Comparison of ENCODE assay signal across 9 cellular contexts in the genomic region with DNA sequence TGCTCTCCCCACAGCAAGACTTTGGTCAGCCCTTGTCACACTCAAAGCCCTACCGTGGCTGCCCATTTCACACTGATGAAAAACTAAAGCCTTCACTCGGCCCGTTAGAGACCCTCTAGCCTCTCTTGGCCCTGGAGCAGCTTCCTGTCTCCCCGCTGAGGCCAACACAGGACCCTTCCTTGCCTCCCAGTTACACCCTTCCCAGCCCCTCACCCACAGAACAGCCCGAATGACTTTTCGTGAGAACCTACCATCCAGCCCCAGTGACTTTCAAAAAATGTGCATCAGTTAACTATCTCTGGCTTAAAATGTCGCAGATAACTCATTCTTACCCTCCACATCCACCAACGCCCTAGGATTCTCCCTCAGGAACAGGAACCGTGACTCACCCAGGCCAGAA. TPM values are rescaled to one million over a fixed set of nuclear protein-coding genes. Genes with fewer than 3 reads are reported as not detected.
A peak's percentile ranks its signal among the peaks of the same experiment; 100 is the strongest.
DNase-seq lines count a peak whose midpoint lies in the region; ATAC-seq, FAIRE-seq and TF ChIP-seq lines count a peak whose summit lies in the region.
"Had no signal": no experiment of that assay in that cellular context is flagged by ENCODE, and none has a peak within 500 bp of the region (broad histone marks: within the 10 kb centered on the region; RNA-seq: fewer than 3 reads in every experiment).

No MANE protein-coding gene starts in this region.

- peak overlapping the region; percentile 61 for H3K4me3 ChIP-seq in A549
- H3K4me3 ChIP-seq in DOHH2 (ENCODE audit: low read length) = no peak overlapping the region
- peak overlapping the region; percentile 74 for H3K4me3 ChIP-seq in lower lobe of right lung
- H3K4me3 ChIP-seq in sigmoid colon = no peak overlapping the region

- H3K27me3 ChIP-seq in DOHH2 (ENCODE audit: control insufficient read depth, low read length) (no peaks in the 10 kb centered on the region), lower lobe of right lung (ENCODE audit: low read depth) (no peaks in the 10 kb centered on the region), sigmoid colon (no peaks in the 10 kb centered on the region)

- peak; percentile 51 for FAIRE-seq in A549 (lab: Jason Lieb, UNC)
- FAIRE-seq: bronchial epithelial cell had no signal

- peaks cover 6% of the 10 kb centered on the region for H3K79me2 ChIP-seq in DOHH2 (ENCODE audit: control insufficient read depth, low read length)

- POLR2A ChIA-PET in A549 (lab: Yijun Ruan, JAX) = no interaction called here
- POLR2A ChIA-PET in activated B cell treated with CpG ODN at 0.5 μM for 24 hours (lab: Charles Lee) = no interaction called here

- H3K27ac Mint-ChIP-seq in activated B cell treated with CpG ODN at 0.5 μM for 24 hours = no peak overlapping the region

- no peaks in the 10 kb centered on the region for H3K4me1 Mint-ChIP-seq in activated B cell treated with CpG ODN at 0.5 μM for 24 hours

- H3K9me3 Mint-ChIP-seq in activated B cell treated with CpG ODN at 0.5 μM for 24 hours = no peaks in the 10 kb centered on the region

- H3K9me3 ChIP-seq in A549 = no peaks in the 10 kb centered on the region
- no peaks in the 10 kb centered on the region for H3K9me3 ChIP-seq in DOHH2 (ENCODE audit: control insufficient read depth, insufficient read depth, low read length)
- no peaks in the 10 kb centered on the region for H3K9me3 ChIP-seq in lower lobe of right lung
- H3K9me3 ChIP-seq in sigmoid colon = no peaks in the 10 kb centered on the region

- whole genome bisulfite sequencing in A549 (ENCODE audit: missing lambda C conversion rate) = 82% methylated on average over 9 of the region's 9 CpGs
- 94 to 95% methylated on average over 9 of the region's 9 CpGs for WGBS in sigmoid colon, 2 donors

- peak overlapping the region; percentile 92 for H3K4me3 Mint-ChIP-seq in activated B cell treated with CpG ODN at 0.5 μM for 24 hours

- no peak for TF ChIP-seq CTCF in A549 (IDR thresholded peaks at IDR 0.05)
- no peak for TF ChIP-seq CTCF in DOHH2 (IDR thresholded peaks at IDR 0.05; ENCODE audit: low read depth, low read length, poor library complexity, severe bottlenecking)
- no peak for TF ChIP-seq CTCF in activated B cell treated with CpG ODN at 0.5 μM for 24 hours (IDR thresholded peaks at IDR 0.05)
- no peak for TF ChIP-seq CTCF in lower lobe of right lung (IDR thresholded peaks at IDR 0.05)
- no peak for TF ChIP-seq CTCF in sigmoid colon (IDR thresholded peaks at IDR 0.05)

- H3K27ac ChIP-seq in A549 (peak overlapping the region in 1 of 2 experiments; percentile 95; a peak in 3 of 6 replicates), DOHH2 (ENCODE audit: low read depth, low read length) (no peak overlapping the region), lower lobe of right lung (no peak overlapping the region), sigmoid colon (peak overlapping the region in 2 of 4 donors; percentile 85 to 91)

- no peak for TF ChIP-seq EP300 in A549 (IDR thresholded peaks at IDR 0.05)
- no peak for TF ChIP-seq EP300 in sigmoid colon (IDR thresholded peaks at IDR 0.05)

- no peaks in the 10 kb centered on the region for H4K20me1 ChIP-seq in DOHH2 (ENCODE audit: control insufficient read depth, insufficient read depth, low read depth, low read length)

- TF ChIP-seq RAD21 in A549 (conservative IDR thresholded peaks at IDR 0.05 in 1 of 2, IDR thresholded peaks at IDR 0.05 in 1 of 2) = no peak

- H3K9me2 ChIP-seq in DOHH2 (replicated peaks; ENCODE audit: control insufficient read depth, low read length) = no peaks in the 10 kb centered on the region

- H3K4me1 ChIP-seq in A549 = no peaks in the 10 kb centered on the region
- H3K4me1 ChIP-seq in DOHH2 (ENCODE audit: control insufficient read depth, low read length) = peaks cover 4% of the 10 kb centered on the region; the same call in 1 of the 2 replicates
- H3K4me1 ChIP-seq in lower lobe of right lung = no peaks in the 10 kb centered on the region
- no peaks in the 10 kb centered on the region for H3K4me1 ChIP-seq in sigmoid colon

- CTCF ChIA-PET in A549 (lab: Yijun Ruan, JAX) (no interaction called here), activated B cell treated with CpG ODN at 0.5 μM for 24 hours (lab: Charles Lee) (no interaction called here)

- H3K4me2 ChIP-seq in A549 = peak overlapping the region; percentile 90
- peak overlapping the region; percentile 69; the same call in 1 of the 2 replicates for H3K4me2 ChIP-seq in DOHH2 (ENCODE audit: low read length)

- no peaks in the 10 kb centered on the region for H3K27me3 Mint-ChIP-seq in activated B cell treated with CpG ODN at 0.5 μM for 24 hours

- H3K36me3 Mint-ChIP-seq in activated B cell treated with CpG ODN at 0.5 μM for 24 hours (ENCODE audit: low read depth) = peaks cover 3% of the 10 kb centered on the region

- intact Hi-C loops in activated B cell treated with CpG ODN at 0.5 μM for 24 hours (cut with micrococcal nuclease) (no loop called here), lower lobe of right lung (cut with DNase I) (no loop called here), posterior vena cava (cut with DNase I) (no loop called here), sigmoid colon (cut with DNase I) (no loop called here)

- DNase-seq in A549 (ENCODE audit: low read depth in 1 of 2, low spot score in 1 of 2) (no peak), activated B cell treated with CpG ODN at 0.5 μM for 24 hours (no peak), lower lobe of right lung (no peak), DMS79 (lab: John Stamatoyannopoulos, UW) (no peak), posterior vena cava (ENCODE audit: low spot score) (no peak), sigmoid colon (no peak), NCI-H1048 (lab: John Stamatoyannopoulos, UW) (no peak)

- no peak for TF ChIP-seq POLR2A in A549 (IDR thresholded peaks at IDR 0.05; ENCODE audit: low read length)
- TF ChIP-seq POLR2A in sigmoid colon (IDR thresholded peaks at IDR 0.05) = no peak

- peaks cover 2% of the 10 kb centered on the region; the same call in 1 of the 2 replicates for H3K36me3 ChIP-seq in DOHH2 (ENCODE audit: control insufficient read depth, low read length)
- H3K36me3 ChIP-seq in lower lobe of right lung = no peaks in the 10 kb centered on the region
- peaks cover 0 to 6% (median 0%) of the 10 kb centered on the region in 4 donors for H3K36me3 ChIP-seq in sigmoid colon

- ATAC-seq in A549 = no peak
- ATAC-seq in activated B cell treated with CpG ODN at 0.5 μM for 24 hours (ENCODE audit: low read depth) = no peak
- ATAC-seq in lower lobe of right lung = no peak

- H3F3A ChIP-seq in DOHH2 (ENCODE audit: control insufficient read depth, insufficient read depth) = no peaks in the 10 kb centered on the region

TF ChIP-seq in A549, 52 proteins besides CTCF, POLR2A, EP300 and RAD21 (continues in another document):
- TF ChIP-seq NPAS2 (CRISPR knock-in tag; IDR thresholded peaks at IDR 0.05; ENCODE audit: borderline replicate concordance) = no peak
- no peak for TF ChIP-seq BHLHE40 (IDR thresholded peaks at IDR 0.05; ENCODE audit: low read depth, low read length)
- TF ChIP-seq, protein P1, sequence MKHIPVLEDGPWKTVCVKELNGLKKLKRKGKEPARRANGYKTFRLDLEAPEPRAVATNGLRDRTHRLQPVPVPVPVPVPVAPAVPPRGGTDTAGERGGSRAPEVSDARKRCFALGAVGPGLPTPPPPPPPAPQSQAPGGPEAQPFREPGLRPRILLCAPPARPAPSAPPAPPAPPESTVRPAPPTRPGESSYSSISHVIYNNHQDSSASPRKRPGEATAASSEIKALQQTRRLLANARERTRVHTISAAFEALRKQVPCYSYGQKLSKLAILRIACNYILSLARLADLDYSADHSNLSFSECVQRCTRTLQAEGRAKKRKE (CRISPR knock-in tag; IDR thresholded peaks at IDR 0.05; ENCODE audit: low read depth) = no peak
- no peak for TF ChIP-seq ELK1 (IDR thresholded peaks at IDR 0.05; ENCODE audit: low read depth, low read length)
- no peak for TF ChIP-seq RNF2 (IDR thresholded peaks at IDR 0.05; ENCODE audit: borderline replicate concordance, low read depth)
- TF ChIP-seq, protein P2, sequence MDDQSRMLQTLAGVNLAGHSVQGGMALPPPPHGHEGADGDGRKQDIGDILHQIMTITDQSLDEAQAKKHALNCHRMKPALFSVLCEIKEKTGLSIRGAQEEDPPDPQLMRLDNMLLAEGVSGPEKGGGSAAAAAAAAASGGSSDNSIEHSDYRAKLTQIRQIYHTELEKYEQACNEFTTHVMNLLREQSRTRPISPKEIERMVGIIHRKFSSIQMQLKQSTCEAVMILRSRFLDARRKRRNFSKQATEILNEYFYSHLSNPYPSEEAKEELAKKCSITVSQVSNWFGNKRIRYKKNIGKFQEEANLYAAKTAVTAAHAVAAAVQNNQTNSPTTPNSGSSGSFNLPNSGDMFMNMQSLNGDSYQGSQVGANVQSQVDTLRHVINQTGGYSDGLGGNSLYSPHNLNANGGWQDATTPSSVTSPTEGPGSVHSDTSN (IDR thresholded peaks at IDR 0.05) = no peak
- no peak for TF ChIP-seq HOXB5 (CRISPR knock-in tag; IDR thresholded peaks at IDR 0.05)

RNA-seq across cellular contexts. Expression of gene TAF9B, which starts 0.8 kb away (rescaled TPM):
- polyA plus RNA-seq in A549 (2011; rRNA removed) (36.2 and 43.4 TPM in 2 replicates), A549 (2017; fragmentation: RNase III; extraction: RNeasy Plus Mini Kit Qiagen cat#74134 plus additional on column Dnase treatment) (14.5 to 17.0 TPM (median 14.6 TPM) in 3 replicates), sigmoid colon (1 to 10 TPM; 5.3 to 7.0 (median 6.6) TPM)
- polyA plus RNA-seq in A549 (2012; cell fraction: cytosol; rRNA removed) = 11.6 and 12.6 TPM in 2 replicates
- 4.2 and 5.5 TPM in 2 replicates for polyA plus RNA-seq in A549 (2012; cell fraction: nucleus; rRNA removed)
- polyA minus RNA-seq in A549 (2011; rRNA and poly(A)+ RNA removed) = 18.6 and 19.8 TPM in 2 replicates
- total RNA-seq in activated B cell treated with CpG ODN at 0.5 μM for 24 hours (16.2 and 17.4 TPM in 2 replicates), lower lobe of right lung (12.5 TPM), posterior vena cava (10 to 100 TPM; 28.3 to 30.4 TPM), sigmoid colon (10 to 100 TPM; 34.1 to 48.9 (median 41.2) TPM)

RNA-seq across cellular contexts. Expression of gene PGK1, which starts 36.2 kb away (rescaled TPM):
- polyA plus RNA-seq in A549 (2011; rRNA removed) = 689 and 781 TPM in 2 replicates
- polyA plus RNA-seq in A549 (2012; cell fraction: cytosol; rRNA removed) = 338 and 354 TPM in 2 replicates
- 209 and 562 TPM in 2 replicates for polyA plus RNA-seq in A549 (2012; cell fraction: nucleus; rRNA removed)
- 329 to 351 TPM (median 333 TPM) in 3 replicates for polyA plus RNA-seq in A549 (2017; fragmentation: RNase III; extraction: RNeasy Plus Mini Kit Qiagen cat#74134 plus additional on column Dnase treatment)
- 305 and 409 TPM in 2 replicates for polyA minus RNA-seq in A549 (2011; rRNA and poly(A)+ RNA removed)
- 293 and 295 TPM in 2 replicates for total RNA-seq in activated B cell treated with CpG ODN at 0.5 μM for 24 hours
- 261 TPM for total RNA-seq in lower lobe of right lung
- total RNA-seq in posterior vena cava = 100 to 1,000 TPM; 222 to 323 TPM
- total RNA-seq in sigmoid colon = 100 to 1,000 TPM in 2 of 4 donors, 10 to 100 TPM in 2; 92.8 to 101 (median 96.9) TPM
- 100 to 1,000 TPM; 190 to 277 (median 227) TPM for polyA plus RNA-seq in sigmoid colon

Comparison
In these comparisons a context has a peak if more than half of its experiments do, and no peak if none do; other contexts are left out.
1. H3K4me3 ChIP-seq: peak in A549 (single experiment) and lower lobe of right lung (single experiment); none in DOHH2 (single experiment) and sigmoid colon (0 of 4).